8 cellular contexts compared by ENCODE assay signal in the genomic region with DNA sequence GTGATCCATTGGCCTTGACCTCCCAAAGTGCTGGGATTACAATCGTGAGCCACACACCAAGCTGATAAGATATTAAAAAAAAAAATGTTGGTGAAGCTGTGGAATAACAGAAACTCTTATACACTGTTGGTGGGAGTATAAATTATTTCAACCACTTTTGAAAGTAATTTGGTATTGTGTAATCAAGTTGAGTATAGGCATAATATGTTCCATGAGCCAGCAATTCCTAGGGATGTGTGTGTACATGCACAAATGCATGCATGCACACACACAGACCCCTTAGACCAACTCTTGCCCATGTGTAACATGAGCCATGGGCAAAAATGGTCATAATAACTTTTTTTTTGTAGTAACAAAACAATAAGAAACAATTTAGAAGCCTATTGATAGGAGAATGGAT.
"Had no signal": no experiment of that assay in that cellular context is flagged by ENCODE, and none has a peak within 500 bp of the region (broad histone marks: within the 10 kb centered on the region; RNA-seq: fewer than 3 reads in every experiment).

No MANE protein-coding gene starts in this region.

- H3K4me3 ChIP-seq: GM12878 had no signal

- FAIRE-seq: G401.6, GM12878, GM12891, GM12892, GM18507, GM19239 had no signal

- DNase-seq: GDM1, GF-D8 had no signal

- ATAC-seq: GM12878 had no signal
